ENCODE assay signal across 8 cellular contexts in the genomic region with DNA sequence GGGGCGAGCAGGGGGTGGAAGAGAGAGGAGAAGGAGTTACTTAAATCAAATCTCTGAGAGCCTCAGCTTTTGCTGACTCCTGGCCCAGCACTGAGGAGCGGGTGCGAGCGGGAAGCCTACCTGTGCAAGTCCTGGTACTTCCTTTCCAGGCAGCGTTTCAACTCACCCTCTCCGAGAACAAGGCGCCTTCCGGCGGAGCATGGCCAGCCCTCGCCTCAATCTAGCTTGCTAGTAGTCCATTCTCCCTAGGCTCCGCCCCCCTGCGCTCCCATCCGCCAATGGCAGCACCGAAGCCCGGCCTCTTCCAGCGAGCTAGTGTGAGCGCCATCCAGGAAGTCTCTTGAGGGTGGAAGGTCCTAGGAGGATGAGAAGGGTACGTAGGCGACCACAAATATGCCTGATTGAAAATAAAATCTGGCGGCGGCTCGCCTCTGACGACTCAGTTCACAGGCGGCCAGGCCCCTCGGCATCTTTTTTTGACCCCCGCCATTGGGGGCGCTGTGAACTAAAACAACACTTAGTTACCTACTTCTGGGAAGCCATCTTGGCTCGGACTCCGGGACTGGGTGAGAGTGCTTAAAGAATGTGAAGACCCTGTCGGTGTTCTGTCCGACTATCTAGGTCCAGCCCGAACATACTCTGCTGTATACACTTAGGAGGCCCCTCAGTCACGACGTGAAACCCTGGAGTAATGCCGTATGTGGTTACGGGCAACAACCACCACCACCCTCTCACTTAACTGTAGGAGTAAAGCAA. TPM values are rescaled to one million over a fixed set of nuclear protein-coding genes. Genes with fewer than 3 reads are reported as not detected.
DNase-seq lines count a peak whose midpoint lies in the region; ATAC-seq, FAIRE-seq and TF ChIP-seq lines count a peak whose summit lies in the region.

A gene with protein sequence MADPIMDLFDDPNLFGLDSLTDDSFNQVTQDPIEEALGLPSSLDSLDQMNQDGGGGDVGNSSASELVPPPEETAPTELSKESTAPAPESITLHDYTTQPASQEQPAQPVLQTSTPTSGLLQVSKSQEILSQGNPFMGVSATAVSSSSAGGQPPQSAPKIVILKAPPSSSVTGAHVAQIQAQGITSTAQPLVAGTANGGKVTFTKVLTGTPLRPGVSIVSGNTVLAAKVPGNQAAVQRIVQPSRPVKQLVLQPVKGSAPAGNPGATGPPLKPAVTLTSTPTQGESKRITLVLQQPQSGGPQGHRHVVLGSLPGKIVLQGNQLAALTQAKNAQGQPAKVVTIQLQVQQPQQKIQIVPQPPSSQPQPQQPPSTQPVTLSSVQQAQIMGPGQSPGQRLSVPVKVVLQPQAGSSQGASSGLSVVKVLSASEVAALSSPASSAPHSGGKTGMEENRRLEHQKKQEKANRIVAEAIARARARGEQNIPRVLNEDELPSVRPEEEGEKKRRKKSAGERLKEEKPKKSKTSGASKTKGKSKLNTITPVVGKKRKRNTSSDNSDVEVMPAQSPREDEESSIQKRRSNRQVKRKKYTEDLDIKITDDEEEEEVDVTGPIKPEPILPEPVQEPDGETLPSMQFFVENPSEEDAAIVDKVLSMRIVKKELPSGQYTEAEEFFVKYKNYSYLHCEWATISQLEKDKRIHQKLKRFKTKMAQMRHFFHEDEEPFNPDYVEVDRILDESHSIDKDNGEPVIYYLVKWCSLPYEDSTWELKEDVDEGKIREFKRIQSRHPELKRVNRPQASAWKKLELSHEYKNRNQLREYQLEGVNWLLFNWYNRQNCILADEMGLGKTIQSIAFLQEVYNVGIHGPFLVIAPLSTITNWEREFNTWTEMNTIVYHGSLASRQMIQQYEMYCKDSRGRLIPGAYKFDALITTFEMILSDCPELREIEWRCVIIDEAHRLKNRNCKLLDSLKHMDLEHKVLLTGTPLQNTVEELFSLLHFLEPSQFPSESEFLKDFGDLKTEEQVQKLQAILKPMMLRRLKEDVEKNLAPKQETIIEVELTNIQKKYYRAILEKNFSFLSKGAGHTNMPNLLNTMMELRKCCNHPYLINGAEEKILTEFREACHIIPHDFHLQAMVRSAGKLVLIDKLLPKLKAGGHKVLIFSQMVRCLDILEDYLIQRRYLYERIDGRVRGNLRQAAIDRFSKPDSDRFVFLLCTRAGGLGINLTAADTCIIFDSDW (N-terminal part only) (minus strand): TSS at position 212 of the 756 bp plus-strand sequence. CDS start 24,480 bp downstream, outside the sequence.

- TF ChIP-seq CTCF in AG10803 (conservative IDR thresholded peaks at IDR 0.05; ENCODE audit: low read length) (peak; percentile 60), keratinocyte (optimal IDR thresholded peaks at IDR 0.05 in 1 of 3, IDR thresholded peaks at IDR 0.05 in 1 of 3, conservative IDR thresholded peaks at IDR 0.05 in 1 of 3; ENCODE audit: extremely low read depth in 1 of 3, insufficient read depth in 2 of 3, low read length in 3 of 3) (peak; percentile 51 to 74 (median 69))

- ATAC-seq in GM19025 (IDR thresholded peaks at IDR 0.05; ENCODE audit: low read depth, unreplicated experiment) = peak; percentile 98
- ATAC-seq in HG03354 (IDR thresholded peaks at IDR 0.05; ENCODE audit: poor library complexity, severe bottlenecking, unreplicated experiment) = peak; percentile 98

- peak within 1 kb of the TSS; percentile 96 for H3K9ac ChIP-seq in keratinocyte (ENCODE audit: control insufficient read depth, extremely low read depth, insufficient read depth, low read length)

- H3K36me3 ChIP-seq in keratinocyte (ENCODE audit: control insufficient read depth in 2 of 2, extremely low read depth in 1 of 2, insufficient read depth in 2 of 2, low read length in 2 of 2) = peaks cover 0 to 2% of the 10 kb centered on the region in 2 experiments

- peak; percentile 64 for FAIRE-seq in keratinocyte (lab: Jason Lieb, UNC)

- no peaks in the 10 kb centered on the region for H3K9me1 ChIP-seq in keratinocyte (ENCODE audit: control insufficient read depth, extremely low read depth, insufficient read depth, low read length)

- dilution Hi-C loops in keratinocyte (cut with MboI; ENCODE audit: extremely low pct_ligation_motif_present, low sequenced_read_pairs) = no loop called here

- no peaks in the 10 kb centered on the region for H3K9me3 ChIP-seq in keratinocyte (ENCODE audit: control insufficient read depth, low read depth, low read length)

- no peaks in the 10 kb centered on the region for H3K27me3 ChIP-seq in keratinocyte (ENCODE audit: control insufficient read depth, extremely low read depth, insufficient read depth, low read length)

- peak within 1 kb of the TSS; percentile 96 for H3K4me2 ChIP-seq in keratinocyte (ENCODE audit: control insufficient read depth, extremely low read depth, insufficient read depth, low read depth, low read length)

- DNase-seq in AG10803 (ENCODE audit: low read depth) = peak; percentile 100
- DNase-seq in NCI-H446 treated with DMSO at 0.1 percent for 48 hours (lab: John Stamatoyannopoulos, UW) = peak; percentile 100
- peak; percentile 98 for DNase-seq in activated CD4-positive, CD25-positive, alpha-beta regulatory T cell treated with anti-CD3 and anti-CD28 coated beads, Interleukin-2, amount 50 U/mL, for 72 hours
- DNase-seq in cerebellum (ENCODE audit: low spot score) = peak; percentile 99
- peak; percentile 99 for DNase-seq in keratinocyte (ENCODE audit: low read depth, low spot score)
- peak; percentile 100 for DNase-seq in stimulated activated CD4-positive, alpha-beta T cell treated with anti-CD3 and anti-CD28 coated beads, Interleukin-15, amount 100 ng/mL, for 24 hours

- H3K4me3 ChIP-seq in AG10803 (ENCODE audit: low read length) (peak within 1 kb of the TSS; percentile 94), keratinocyte (ENCODE audit: control insufficient read depth in 2 of 3, extremely low read depth in 1 of 3, insufficient read depth in 2 of 3, low read depth in 1 of 3, low read length in 3 of 3) (peak within 1 kb of the TSS; percentile 94 to 98 (median 95))

- H2AFZ ChIP-seq in keratinocyte (ENCODE audit: control insufficient read depth, low read length) = peak within 1 kb of the TSS; percentile 98

- H4K20me1 ChIP-seq in keratinocyte (ENCODE audit: control insufficient read depth, extremely low read depth, insufficient read depth, low read length) = no peaks in the 10 kb centered on the region

- peak within 1 kb of the TSS; percentile 87 for H3K27ac ChIP-seq in keratinocyte (ENCODE audit: control insufficient read depth, insufficient read depth, low read length)

- peaks cover 47% of the 10 kb centered on the region for H3K79me2 ChIP-seq in keratinocyte (ENCODE audit: control insufficient read depth, insufficient read depth, low read length)

- peaks cover 9% of the 10 kb centered on the region for H3K4me1 ChIP-seq in keratinocyte (ENCODE audit: control insufficient read depth, extremely low read depth, insufficient read depth, low read length)

RNA-seq across cellular contexts. Expression of the gene that starts here (rescaled TPM):
- total RNA-seq in cerebellum = 81.8 TPM
- polyA plus RNA-seq in keratinocyte = 21.0 to 24.7 TPM (median 23.3 TPM) in 3 replicates
- 29.1 TPM for polyA plus RNA-seq in keratinocyte (2011; ENCODE audit: low read depth)
- 21.0 and 24.4 TPM in 2 replicates for polyA plus RNA-seq in keratinocyte (2011; cell fraction: cytosol; rRNA removed)
- polyA plus RNA-seq in keratinocyte (2011; cell fraction: nucleus; rRNA removed) = 96.5 and 97.8 TPM in 2 replicates
- 46.0 and 51.4 TPM in 2 replicates for polyA plus RNA-seq in keratinocyte (2012; ENCODE audit: low replicate concordance)
- polyA minus RNA-seq in keratinocyte = 62.4 to 217 TPM (median 75.1 TPM) in 3 replicates
- 32.2 TPM for polyA minus RNA-seq in keratinocyte (2011; cell fraction: cytosol; rRNA and poly(A)+ RNA removed)
- polyA minus RNA-seq in keratinocyte (2011; cell fraction: nucleus; rRNA and poly(A)+ RNA removed) = 67.1 and 118 TPM in 2 replicates

Comparison
In these comparisons a context has a peak if more than half of its experiments do, and no peak if none do; other contexts are left out.
1. Peak in every context shown above with its lines: DNase-seq, ATAC-seq, H3K4me3 ChIP-seq and H3K27ac ChIP-seq.